1 cellular context compared by ENCODE assay signal in genomic region chr17:38824899-38825761, GRCh38.
TF ChIP-seq lines count a peak whose summit lies in the region.

Gene CWC25, minus strand, starts transcription at chr17:38825321. Its CDS starts 138 bp downstream, at chr17:38825183.

TF ChIP-seq in HepG2, 621 proteins besides CTCF, POLR2A, EP300 and RAD21 (continued from another document and continues in another):
- TF ChIP-seq SNAPC4 (CRISPR knock-in tag; IDR thresholded peaks at IDR 0.05) (peak; percentile 98), MBNL3 (CRISPR knock-in tag; conservative IDR thresholded peaks at IDR 0.05) (no peak), ZNF329 (CRISPR knock-in tag; IDR thresholded peaks at IDR 0.05; ENCODE audit: low read depth) (peak; percentile 86), ZNF766 (CRISPR knock-in tag; IDR thresholded peaks at IDR 0.05; ENCODE audit: borderline replicate concordance) (no peak; the same call in 1 of the 2 replicates), NFIC (IDR thresholded peaks at IDR 0.05; ENCODE audit: low read length) (peak; percentile 75), THAP7 (CRISPR knock-in tag; IDR thresholded peaks at IDR 0.05) (peak; percentile 73; the same call in 1 of the 2 replicates), ZNF496 (CRISPR knock-in tag; IDR thresholded peaks at IDR 0.05; ENCODE audit: insufficient replicate concordance) (no peak), PTBP1 (IDR thresholded peaks at IDR 0.05; ENCODE audit: low read depth, low read length, poor library complexity, severe bottlenecking) (peak; percentile 41), RBAK (CRISPR knock-in tag; IDR thresholded peaks at IDR 0.05) (0 out of 2 replicates have a peak, but pooled peaks have one; percentile 40), MTERF4 (CRISPR knock-in tag; IDR thresholded peaks at IDR 0.05) (peak; percentile 41), ZXDC (CRISPR knock-in tag; IDR thresholded peaks at IDR 0.05) (peak; percentile 94), GPBP1L1 (CRISPR knock-in tag; IDR thresholded peaks at IDR 0.05) (no peak), KAT8 (CRISPR knock-in tag; IDR thresholded peaks at IDR 0.05) (peak; percentile 100), FOSL2 (CRISPR knock-in tag; IDR thresholded peaks at IDR 0.05) (peak; percentile 85), ZNF10 (CRISPR knock-in tag; IDR thresholded peaks at IDR 0.05; ENCODE audit: borderline replicate concordance, low read depth) (no peak), FUBP1 (CRISPR knock-in tag; IDR thresholded peaks at IDR 0.05; ENCODE audit: borderline replicate concordance) (peak; percentile 89), ZBTB44 (CRISPR knock-in tag; IDR thresholded peaks at IDR 0.05) (peak; percentile 88), TFE3 (CRISPR knock-in tag; IDR thresholded peaks at IDR 0.05) (peak; percentile 68), KDM5A (IDR thresholded peaks at IDR 0.05; ENCODE audit: borderline replicate concordance, low read length) (peak; percentile 100), ZNF512 (CRISPR knock-in tag; IDR thresholded peaks at IDR 0.05) (no peak; the same call in 1 of the 2 replicates), ZNF530 (CRISPR knock-in tag; IDR thresholded peaks at IDR 0.05; ENCODE audit: low read depth) (no peak), ZNF740 (CRISPR knock-in tag; IDR thresholded peaks at IDR 0.05) (no peak; the same call in 1 of the 2 replicates), HMG20B (CRISPR knock-in tag; conservative IDR thresholded peaks at IDR 0.05) (no peak; the same call in 1 of the 2 replicates), ZNF816 (CRISPR knock-in tag; IDR thresholded peaks at IDR 0.05; ENCODE audit: borderline replicate concordance) (peak; percentile 92), ZFP90 (CRISPR knock-in tag; IDR thresholded peaks at IDR 0.05; ENCODE audit: borderline replicate concordance) (no peak), ZNF30 (CRISPR knock-in tag; IDR thresholded peaks at IDR 0.05) (no peak), ZNF557 (CRISPR knock-in tag; IDR thresholded peaks at IDR 0.05) (no peak), ZNF883 (CRISPR knock-in tag; IDR thresholded peaks at IDR 0.05; ENCODE audit: not compliant biosample characterization) (peak; percentile 94), ZNF737 (CRISPR knock-in tag; IDR thresholded peaks at IDR 0.05; ENCODE audit: borderline replicate concordance) (peak; percentile 94), ZNF607 (CRISPR knock-in tag; IDR thresholded peaks at IDR 0.05; ENCODE audit: borderline replicate concordance) (peak; percentile 88), EZH2 (conservative IDR thresholded peaks at IDR 0.05; ENCODE audit: low read depth, low read length) (no peak), GATAD1 (CRISPR knock-in tag; IDR thresholded peaks at IDR 0.05) (peak; percentile 100), NBN (conservative IDR thresholded peaks at IDR 0.05) (no peak)
